In genomic region chr17:58755577-58756245, GRCh38 we compare ENCODE assay signal across 1 cellular context.
TF ChIP-seq lines count a peak whose summit lies in the region.

Gene PPM1E, plus strand, starts transcription at chr17:58755854.

TF ChIP-seq in GM23338, 12 proteins besides CTCF, POLR2A, EP300 and RAD21 (continued from another document):
- TF ChIP-seq EZH2 (IDR thresholded peaks at IDR 0.05; ENCODE audit: low read depth, unreplicated experiment) (no peak), POLR2AphosphoS5 (IDR thresholded peaks at IDR 0.05; ENCODE audit: low read depth) (peak; percentile 84), ZNF331 (CRISPR knock-in tag; IDR thresholded peaks at IDR 0.05; ENCODE audit: low read depth) (no peak)
